1 cellular context compared by ENCODE assay signal in genomic region chr19:45817010-45817724, GRCh38.
A peak's percentile ranks its signal among the peaks of the same experiment; 100 is the strongest.
TF ChIP-seq lines count a peak whose summit lies in the region.

No MANE protein-coding gene starts in this region.

TF ChIP-seq in HepG2, 621 proteins besides CTCF, POLR2A, EP300 and RAD21 (continued from another document and continues in another):
- TF ChIP-seq HNF1B (CRISPR knock-in tag; IDR thresholded peaks at IDR 0.05) (0 out of 2 replicates have a peak, but pooled peaks have one; percentile 48), ZNF572 (CRISPR knock-in tag; IDR thresholded peaks at IDR 0.05) (no peak), MYC (CRISPR knock-in tag; IDR thresholded peaks at IDR 0.05; ENCODE audit: borderline replicate concordance) (peak; percentile 52; the same call in 1 of the 2 replicates), ZNF574 (CRISPR knock-in tag; IDR thresholded peaks at IDR 0.05) (peak; percentile 28; the same call in 1 of the 2 replicates), NFE2L2 (IDR thresholded peaks at IDR 0.05; ENCODE audit: low read length) (no peak), ZNF326 (CRISPR knock-in tag; IDR thresholded peaks at IDR 0.05; ENCODE audit: borderline replicate concordance) (no peak), TBX2 (CRISPR knock-in tag; IDR thresholded peaks at IDR 0.05; ENCODE audit: borderline replicate concordance) (peak; percentile 29; the same call in 1 of the 2 replicates), ERF (CRISPR knock-in tag; IDR thresholded peaks at IDR 0.05) (peak; percentile 80; the same call in 1 of the 2 replicates), GABPA (IDR thresholded peaks at IDR 0.05; ENCODE audit: low read depth, low read length) (no peak), GABPA (CRISPR knock-in tag; IDR thresholded peaks at IDR 0.05; ENCODE audit: low read depth) (0 out of 2 replicates have a peak, but pooled peaks have one; percentile 18), ZBTB34 (CRISPR knock-in tag; IDR thresholded peaks at IDR 0.05) (no peak), JUN (CRISPR knock-in tag; IDR thresholded peaks at IDR 0.05) (no peak), MNT (IDR thresholded peaks at IDR 0.05) (peak; percentile 46; the same call in 1 of the 2 replicates), ZNF580 (CRISPR knock-in tag; IDR thresholded peaks at IDR 0.05; ENCODE audit: borderline replicate concordance, low read depth) (peak; percentile 73; the same call in 1 of the 2 replicates), KDM2A (CRISPR knock-in tag; IDR thresholded peaks at IDR 0.05; ENCODE audit: borderline replicate concordance, low read depth) (peak; percentile 79), SP140L (CRISPR knock-in tag; IDR thresholded peaks at IDR 0.05; ENCODE audit: borderline replicate concordance) (no peak), PATZ1 (CRISPR knock-in tag; IDR thresholded peaks at IDR 0.05) (peak; percentile 27; the same call in 1 of the 2 replicates), ZFX (CRISPR knock-in tag; IDR thresholded peaks at IDR 0.05; ENCODE audit: low read depth) (peak; percentile 36; the same call in 1 of the 2 replicates), TBX3 (IDR thresholded peaks at IDR 0.05; ENCODE audit: borderline replicate concordance) (no peak), FOXA3 (CRISPR knock-in tag; IDR thresholded peaks at IDR 0.05) (peak; percentile 40; the same call in 1 of the 2 replicates), STAG1 (CRISPR knock-in tag; IDR thresholded peaks at IDR 0.05) (peak; percentile 88), ZNF530 (CRISPR knock-in tag; IDR thresholded peaks at IDR 0.05; ENCODE audit: low read depth) (no peak), TSC22D2 (CRISPR knock-in tag; IDR thresholded peaks at IDR 0.05; ENCODE audit: borderline replicate concordance) (peak; percentile 64; the same call in 1 of the 2 replicates), ZGPAT (CRISPR knock-in tag; IDR thresholded peaks at IDR 0.05) (peak; percentile 58), NFYB (CRISPR knock-in tag; IDR thresholded peaks at IDR 0.05) (no peak), RBM39 (IDR thresholded peaks at IDR 0.05; ENCODE audit: low read depth, low read length, poor library complexity, severe bottlenecking) (peak; percentile 95), GATAD2A (CRISPR knock-in tag; IDR thresholded peaks at IDR 0.05) (peak; percentile 54), ZC3H13 (CRISPR knock-in tag; IDR thresholded peaks at IDR 0.05) (peak; percentile 36; the same call in 1 of the 2 replicates), KAT8 (CRISPR knock-in tag; IDR thresholded peaks at IDR 0.05) (0 out of 2 replicates have a peak, but pooled peaks have one; percentile 35), BORCS8-MEF2B (CRISPR knock-in tag; IDR thresholded peaks at IDR 0.05) (peak; percentile 24; the same call in 1 of the 2 replicates), ZNF879 (CRISPR knock-in tag; IDR thresholded peaks at IDR 0.05) (no peak), JARID2 (CRISPR knock-in tag; IDR thresholded peaks at IDR 0.05; ENCODE audit: insufficient replicate concordance) (no peak)
- TF ChIP-seq, protein P1, sequence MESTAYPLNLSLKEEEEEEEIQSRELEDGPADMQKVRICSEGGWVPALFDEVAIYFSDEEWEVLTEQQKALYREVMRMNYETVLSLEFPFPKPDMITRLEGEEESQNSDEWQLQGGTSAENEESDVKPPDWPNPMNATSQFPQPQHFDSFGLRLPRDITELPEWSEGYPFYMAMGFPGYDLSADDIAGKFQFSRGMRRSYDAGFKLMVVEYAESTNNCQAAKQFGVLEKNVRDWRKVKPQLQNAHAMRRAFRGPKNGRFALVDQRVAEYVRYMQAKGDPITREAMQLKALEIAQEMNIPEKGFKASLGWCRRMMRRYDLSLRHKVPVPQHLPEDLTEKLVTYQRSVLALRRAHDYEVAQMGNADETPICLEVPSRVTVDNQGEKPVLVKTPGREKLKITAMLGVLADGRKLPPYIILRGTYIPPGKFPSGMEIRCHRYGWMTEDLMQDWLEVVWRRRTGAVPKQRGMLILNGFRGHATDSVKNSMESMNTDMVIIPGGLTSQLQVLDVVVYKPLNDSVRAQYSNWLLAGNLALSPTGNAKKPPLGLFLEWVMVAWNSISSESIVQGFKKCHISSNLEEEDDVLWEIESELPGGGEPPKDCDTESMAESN (CRISPR knock-in tag; conservative IDR thresholded peaks at IDR 0.05), result peak; percentile 58; the same call in 1 of the 2 replicates
- TF ChIP-seq, protein P2, sequence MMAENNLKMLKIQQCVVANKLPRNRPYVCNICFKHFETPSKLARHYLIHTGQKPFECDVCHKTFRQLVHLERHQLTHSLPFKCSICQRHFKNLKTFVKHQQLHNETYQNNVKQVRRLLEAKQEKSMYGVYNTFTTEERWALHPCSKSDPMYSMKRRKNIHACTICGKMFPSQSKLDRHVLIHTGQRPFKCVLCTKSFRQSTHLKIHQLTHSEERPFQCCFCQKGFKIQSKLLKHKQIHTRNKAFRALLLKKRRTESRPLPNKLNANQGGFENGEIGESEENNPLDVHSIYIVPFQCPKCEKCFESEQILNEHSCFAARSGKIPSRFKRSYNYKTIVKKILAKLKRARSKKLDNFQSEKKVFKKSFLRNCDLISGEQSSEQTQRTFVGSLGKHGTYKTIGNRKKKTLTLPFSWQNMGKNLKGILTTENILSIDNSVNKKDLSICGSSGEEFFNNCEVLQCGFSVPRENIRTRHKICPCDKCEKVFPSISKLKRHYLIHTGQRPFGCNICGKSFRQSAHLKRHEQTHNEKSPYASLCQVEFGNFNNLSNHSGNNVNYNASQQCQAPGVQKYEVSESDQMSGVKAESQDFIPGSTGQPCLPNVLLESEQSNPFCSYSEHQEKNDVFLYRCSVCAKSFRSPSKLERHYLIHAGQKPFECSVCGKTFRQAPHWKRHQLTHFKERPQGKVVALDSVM (CRISPR knock-in tag; IDR thresholded peaks at IDR 0.05), result peak; percentile 55; the same call in 1 of the 2 replicates
- TF ChIP-seq, protein P3, sequence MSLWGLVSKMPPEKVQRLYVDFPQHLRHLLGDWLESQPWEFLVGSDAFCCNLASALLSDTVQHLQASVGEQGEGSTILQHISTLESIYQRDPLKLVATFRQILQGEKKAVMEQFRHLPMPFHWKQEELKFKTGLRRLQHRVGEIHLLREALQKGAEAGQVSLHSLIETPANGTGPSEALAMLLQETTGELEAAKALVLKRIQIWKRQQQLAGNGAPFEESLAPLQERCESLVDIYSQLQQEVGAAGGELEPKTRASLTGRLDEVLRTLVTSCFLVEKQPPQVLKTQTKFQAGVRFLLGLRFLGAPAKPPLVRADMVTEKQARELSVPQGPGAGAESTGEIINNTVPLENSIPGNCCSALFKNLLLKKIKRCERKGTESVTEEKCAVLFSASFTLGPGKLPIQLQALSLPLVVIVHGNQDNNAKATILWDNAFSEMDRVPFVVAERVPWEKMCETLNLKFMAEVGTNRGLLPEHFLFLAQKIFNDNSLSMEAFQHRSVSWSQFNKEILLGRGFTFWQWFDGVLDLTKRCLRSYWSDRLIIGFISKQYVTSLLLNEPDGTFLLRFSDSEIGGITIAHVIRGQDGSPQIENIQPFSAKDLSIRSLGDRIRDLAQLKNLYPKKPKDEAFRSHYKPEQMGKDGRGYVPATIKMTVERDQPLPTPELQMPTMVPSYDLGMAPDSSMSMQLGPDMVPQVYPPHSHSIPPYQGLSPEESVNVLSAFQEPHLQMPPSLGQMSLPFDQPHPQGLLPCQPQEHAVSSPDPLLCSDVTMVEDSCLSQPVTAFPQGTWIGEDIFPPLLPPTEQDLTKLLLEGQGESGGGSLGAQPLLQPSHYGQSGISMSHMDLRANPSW (CRISPR knock-in tag; IDR thresholded peaks at IDR 0.05; ENCODE audit: borderline replicate concordance), result no peak
